Comparison of ENCODE assay signal across 28 cellular contexts in genomic region chr6:44105993-44106740, GRCh38. TPM values are rescaled to one million over a fixed set of nuclear protein-coding genes. Genes with fewer than 3 reads are reported as not detected.
DNase-seq lines count a peak whose midpoint lies in the region; ATAC-seq and TF ChIP-seq lines count a peak whose summit lies in the region.
"Had no signal": no experiment of that assay in that cellular context is flagged by ENCODE, and none has a peak within 500 bp of the region (broad histone marks: within the 10 kb centered on the region; RNA-seq: fewer than 3 reads in every experiment).

No MANE protein-coding gene starts in this region.

- H3K4me3 Mint-ChIP-seq in CD8-positive, alpha-beta memory T cell, result no peak overlapping the region
- H3K4me3 Mint-ChIP-seq in CD4-positive, alpha-beta T cell, result no peak overlapping the region
- H3K4me3 Mint-ChIP-seq in stimulated activated memory B cell treated with anti-CD40 and anti-IgM and Interleukin-4, amounts not matched to agents 10 μg/mL and 1 μg/mL and 100 μg/mL, for 72 hours, result no peak overlapping the region
- H3K4me3 Mint-ChIP-seq: activated naive CD4-positive, alpha-beta T cell treated with anti-CD3 and anti-CD28 coated beads, Interleukin-2, amount 10 ng/mL, durations not matched to agents 7 days and 5 days had no signal

- H2BK120ac ChIP-seq in neuronal stem cell (ENCODE audit: low read depth, low read length), result no peak overlapping the region

- no peak overlapping the region for H4K91ac ChIP-seq in neuronal stem cell (ENCODE audit: low read depth, low read length, poor library complexity)

- H3K9me3 Mint-ChIP-seq in CD8-positive, alpha-beta memory T cell, result no peaks in the 10 kb centered on the region
- no peaks in the 10 kb centered on the region for H3K9me3 Mint-ChIP-seq in CD4-positive, alpha-beta T cell
- no peaks in the 10 kb centered on the region for H3K9me3 Mint-ChIP-seq in stimulated activated memory B cell treated with anti-CD40 and anti-IgM and Interleukin-4, amounts not matched to agents 10 μg/mL and 1 μg/mL and 100 μg/mL, for 72 hours
- H3K9me3 Mint-ChIP-seq: activated naive CD4-positive, alpha-beta T cell treated with anti-CD3 and anti-CD28 coated beads, Interleukin-2, amount 10 ng/mL, durations not matched to agents 7 days and 5 days had no signal

- intact Hi-C loops in CD4-positive, alpha-beta T cell (cut with DNase I, micrococcal nuclease), result loop anchor here in 1 of 2 experiments (1.0 kb wide), 1 partner anchor 34 kb away; no protein-coding TSS in a partner anchor

- H3K79me1 ChIP-seq in neuronal stem cell (ENCODE audit: low read depth, low read length), result peaks cover 10% of the 10 kb centered on the region

- no peaks in the 10 kb centered on the region for H3K9me3 ChIP-seq in CD8-positive, alpha-beta memory T cell (ENCODE audit: low read length)
- peaks cover 0 to 2% of the 10 kb centered on the region in 2 donors for H3K9me3 ChIP-seq in neuronal stem cell (replicated peaks in 1 of 2; ENCODE audit: control insufficient read depth in 2 of 2, insufficient read depth in 1 of 2, low read depth in 1 of 2, low read length in 2 of 2)
- no peaks in the 10 kb centered on the region for H3K9me3 ChIP-seq in CD4-positive, alpha-beta T cell (ENCODE audit: control insufficient read depth, low read length)
- H3K9me3 ChIP-seq: BLaER1 treated with 17β-estradiol and CSF1 and Interleukin-3, amounts not matched to agents 10 nM and 100 nM had no signal

- H2BK12ac ChIP-seq in neuronal stem cell (ENCODE audit: low read length), result peak overlapping the region; percentile 17

- no peak overlapping the region for H3K14ac ChIP-seq in neuronal stem cell (ENCODE audit: low read length)

- H3K4ac ChIP-seq in neuronal stem cell (ENCODE audit: low read length), result no peak overlapping the region

- H4K8ac ChIP-seq in neuronal stem cell (ENCODE audit: low read depth, low read length), result no peak overlapping the region

- peaks cover 0 to 75% (median 3%) of the 10 kb centered on the region in 3 donors for H3K36me3 Mint-ChIP-seq in CD8-positive, alpha-beta memory T cell
- H3K36me3 Mint-ChIP-seq in CD4-positive, alpha-beta T cell (ENCODE audit: low read depth), result peaks cover 55% of the 10 kb centered on the region
- H3K36me3 Mint-ChIP-seq in stimulated activated memory B cell treated with anti-CD40 and anti-IgM and Interleukin-4, amounts not matched to agents 10 μg/mL and 1 μg/mL and 100 μg/mL, for 72 hours, result peaks cover 51% of the 10 kb centered on the region

- no peak for TF ChIP-seq CTCF in CD4-positive, alpha-beta T cell (IDR thresholded peaks at IDR 0.05)

- no peak overlapping the region for H3K27ac ChIP-seq in CD8-positive, alpha-beta memory T cell (ENCODE audit: low read depth, low read length)
- H3K27ac ChIP-seq in neuronal stem cell (replicated peaks; ENCODE audit: low read length), result no peak overlapping the region
- no peak overlapping the region for H3K27ac ChIP-seq in CD4-positive, alpha-beta T cell (ENCODE audit: low read depth, low read length)
- H3K27ac ChIP-seq: BLaER1 treated with 17β-estradiol and CSF1 and Interleukin-3, amounts not matched to agents 10 nM and 100 nM had no signal

- H3K27me3 ChIP-seq in CD8-positive, alpha-beta memory T cell (ENCODE audit: insufficient read depth, low read length, poor library complexity, severe bottlenecking), result no peaks in the 10 kb centered on the region
- H3K27me3 ChIP-seq in neuronal stem cell (ENCODE audit: control insufficient read depth in 3 of 3, insufficient read depth in 3 of 3, low read depth in 1 of 3, low read length in 3 of 3), result no peaks in the 10 kb centered on the region
- no peaks in the 10 kb centered on the region for H3K27me3 ChIP-seq in CD4-positive, alpha-beta T cell (ENCODE audit: control insufficient read depth, insufficient read depth, low read length)
- H3K27me3 ChIP-seq: BLaER1 treated with 17β-estradiol and CSF1 and Interleukin-3, amounts not matched to agents 10 nM and 100 nM had no signal

- ATAC-seq in CD4-positive, alpha-beta T cell (ENCODE audit: poor library complexity), result no peak
- no peak for ATAC-seq in stimulated activated memory B cell treated with anti-CD40 and anti-IgM and Interleukin-4, amounts not matched to agents 10 μg/mL and 1 μg/mL and 100 μg/mL, for 72 hours
- ATAC-seq: right cardiac atrium had no signal

- no peak overlapping the region for H3K4me2 ChIP-seq in neuronal stem cell (ENCODE audit: insufficient read depth, low read length, poor library complexity, severe bottlenecking)

- H3K9ac ChIP-seq in neuronal stem cell (ENCODE audit: low read depth, low read length, poor library complexity), result no peak overlapping the region
- H3K9ac ChIP-seq: BLaER1 treated with 17β-estradiol and CSF1 and Interleukin-3, amounts not matched to agents 10 nM and 100 nM had no signal

- H3K18ac ChIP-seq in neuronal stem cell (ENCODE audit: low read length), result no peak overlapping the region

- H3K4me1 ChIP-seq in CD8-positive, alpha-beta memory T cell (ENCODE audit: insufficient read depth, low read length), result no peaks in the 10 kb centered on the region
- H3K4me1 ChIP-seq in neuronal stem cell (ENCODE audit: control insufficient read depth in 2 of 2, insufficient read depth in 1 of 2, low read depth in 1 of 2, low read length in 2 of 2), result peaks cover 5 to 6% of the 10 kb centered on the region in 2 donors

- no peak overlapping the region for H2BK15ac ChIP-seq in neuronal stem cell (ENCODE audit: low read length)

- POLR2A ChIA-PET in CD8-positive, alpha-beta memory T cell (lab: Charles Lee), result no interaction called here
- POLR2A ChIA-PET in CD4-positive, alpha-beta T cell (lab: Charles Lee), result interaction anchor here (0.7 kb wide), 1 partner anchor 35 kb away, joined by 3 read pairs; no protein-coding TSS in a partner anchor

- whole genome bisulfite sequencing in neuronal stem cell (ENCODE audit: extremely low coverage in 2 of 2, insufficient read length in 2 of 2, insufficient replicate concordance in 1 of 2), 2 donors, result no CpG with 5 or more reads among the region's 3 CpGs

- H3K27ac Mint-ChIP-seq in CD8-positive, alpha-beta memory T cell, result peak overlapping the region in 5 of 8 donors; percentile 48 to 88 (median 69)
- no peak overlapping the region for H3K27ac Mint-ChIP-seq in CD4-positive, alpha-beta T cell
- no peak overlapping the region for H3K27ac Mint-ChIP-seq in stimulated activated memory B cell treated with anti-CD40 and anti-IgM and Interleukin-4, amounts not matched to agents 10 μg/mL and 1 μg/mL and 100 μg/mL, for 72 hours
- H3K27ac Mint-ChIP-seq: activated naive CD4-positive, alpha-beta T cell treated with anti-CD3 and anti-CD28 coated beads, Interleukin-2, amount 10 ng/mL, durations not matched to agents 7 days and 5 days had no signal

- no peak overlapping the region for H3K4me3 ChIP-seq in CD8-positive, alpha-beta memory T cell (ENCODE audit: low read length)
- no peak overlapping the region for H3K4me3 ChIP-seq in neuronal stem cell (ENCODE audit: low read length in 2 of 2)
- H3K4me3 ChIP-seq: BLaER1 treated with 17β-estradiol and CSF1 and Interleukin-3, amounts not matched to agents 10 nM and 100 nM had no signal

- no peak for TF ChIP-seq POLR2A in erythroblast (IDR thresholded peaks at IDR 0.05; ENCODE audit: low read length)

- peaks cover 17 to 33% (median 24%) of the 10 kb centered on the region in 3 donors for H3K4me1 Mint-ChIP-seq in CD8-positive, alpha-beta memory T cell
- H3K4me1 Mint-ChIP-seq in CD4-positive, alpha-beta T cell (ENCODE audit: low read depth), result peaks cover 24% of the 10 kb centered on the region
- H3K4me1 Mint-ChIP-seq in stimulated activated memory B cell treated with anti-CD40 and anti-IgM and Interleukin-4, amounts not matched to agents 10 μg/mL and 1 μg/mL and 100 μg/mL, for 72 hours, result peaks cover 20% of the 10 kb centered on the region

- H3K23ac ChIP-seq in neuronal stem cell (ENCODE audit: low read depth, low read length, poor library complexity), result no peak overlapping the region

- peaks cover 0 to 3% of the 10 kb centered on the region in 2 donors for H3K27me3 Mint-ChIP-seq in CD8-positive, alpha-beta memory T cell
- no peaks in the 10 kb centered on the region for H3K27me3 Mint-ChIP-seq in CD4-positive, alpha-beta T cell
- no peaks in the 10 kb centered on the region for H3K27me3 Mint-ChIP-seq in stimulated activated memory B cell treated with anti-CD40 and anti-IgM and Interleukin-4, amounts not matched to agents 10 μg/mL and 1 μg/mL and 100 μg/mL, for 72 hours
- H3K27me3 Mint-ChIP-seq: activated naive CD4-positive, alpha-beta T cell treated with anti-CD3 and anti-CD28 coated beads, Interleukin-2, amount 10 ng/mL, durations not matched to agents 7 days and 5 days had no signal

- DNase-seq in CD8-positive, alpha-beta memory T cell, result no peak
- DNase-seq in M059J (ENCODE audit: low read depth) (peak; percentile 62), erythroblast (lab: John Stamatoyannopoulos, UW) (peak; percentile 26 to 38), neuronal stem cell (ENCODE audit: low spot score) (no peak), HCEC 1CT (no peak), NOMO-1 treated with dmso at 0.1 percent for 144 hours (lab: John Stamatoyannopoulos, UW; ENCODE audit: unreplicated experiment) (no peak)
- DNase-seq in CD4-positive, alpha-beta T cell, result no peak
- DNase-seq: ACHN; activated CD4-positive, alpha-beta T cell treated with anti-CD3 and anti-CD28 coated beads for 1 hour; activated CD8-positive, alpha-beta memory T cell treated with anti-CD3 and anti-CD28 coated beads for 24 hours; activated naive CD4-positive, alpha-beta T cell treated with anti-CD3 and anti-CD28 coated beads, Interleukin-2, amount 10 ng/mL, durations not matched to agents 7 days and 5 days; activated T-cell treated with anti-CD3 and anti-CD28 coated beads, Interleukin-2, amount 50 U/mL, for 48 hours; cerebellar nuclear complex; Kasumi-1; kidney glomerular epithelial cell; NCI-H1092; NCI-H2081 treated with DMSO at 0.1 percent for 48 hours; occipital lobe; right cardiac atrium; SHP77; stimulated activated CD4-positive, alpha-beta T cell treated with anti-CD3 and anti-CD28 coated beads, Interleukin-15, amount 100 ng/mL, for 24 hours; stimulated activated CD8-positive, alpha-beta memory T cell treated with anti-CD3 and anti-CD28 coated beads, Interleukin-4, amount 100 ng/mL, for 48 hours; SW 1271 had no signal

- CTCF ChIA-PET in CD8-positive, alpha-beta memory T cell (lab: Charles Lee), result no interaction called here
- CTCF ChIA-PET in CD4-positive, alpha-beta T cell (lab: Charles Lee), result no interaction called here

- H2AFZ ChIP-seq in neuronal stem cell (ENCODE audit: low read length), result no peak overlapping the region

- peaks cover 31% of the 10 kb centered on the region for H3K36me3 ChIP-seq in CD8-positive, alpha-beta memory T cell (ENCODE audit: insufficient read depth, low read length)
- peaks cover 63 to 78% of the 10 kb centered on the region in 2 donors for H3K36me3 ChIP-seq in neuronal stem cell (replicated peaks in 1 of 2; ENCODE audit: control insufficient read depth in 2 of 2, insufficient read depth in 2 of 2, low read length in 2 of 2)

- H2AK5ac ChIP-seq in neuronal stem cell (ENCODE audit: low read depth, low read length), result no peak overlapping the region

- no peak overlapping the region for H2BK5ac ChIP-seq in neuronal stem cell (ENCODE audit: low read length)

RNA-seq across cellular contexts. Expression of gene MRPL14, which starts 21.1 kb away (rescaled TPM):
- 10 to 100 TPM; 48.5 to 48.7 TPM for total RNA-seq in CD8-positive, alpha-beta memory T cell
- polyA plus RNA-seq in CD8-positive, alpha-beta memory T cell, result 108 TPM
- 100 and 111 TPM in 2 replicates for total RNA-seq in M059J (2014; rRNA removed; shearing (Covaris generic))
- polyA plus RNA-seq in neuronal stem cell (2013, experiment 1 of 2), result 64.6 TPM
- 66.2 TPM for polyA plus RNA-seq in neuronal stem cell (2013, experiment 2 of 2)
- total RNA-seq in CD4-positive, alpha-beta T cell, result 10 to 100 TPM; 10.4 to 11.5 TPM

RNA-seq across cellular contexts. Expression of gene TMEM63B, which starts 21.2 kb away (rescaled TPM):
- 10 to 100 TPM; 18.4 to 20.3 TPM for total RNA-seq in CD8-positive, alpha-beta memory T cell
- 1.9 TPM for polyA plus RNA-seq in CD8-positive, alpha-beta memory T cell
- total RNA-seq in M059J (2014; rRNA removed; shearing (Covaris generic)), result 32.8 and 45.0 TPM in 2 replicates
- polyA plus RNA-seq in neuronal stem cell (2013, experiment 1 of 2), result 28.8 TPM
- 27.4 TPM for polyA plus RNA-seq in neuronal stem cell (2013, experiment 2 of 2)
- 10 to 100 TPM; 11.4 to 12.8 TPM for total RNA-seq in CD4-positive, alpha-beta T cell

RNA-seq across cellular contexts. Expression of gene CAPN11, which starts 52.5 kb away (rescaled TPM):
- total RNA-seq in CD8-positive, alpha-beta memory T cell, result not detected
- not detected for polyA plus RNA-seq in CD8-positive, alpha-beta memory T cell
- not detected in 2 replicates for total RNA-seq in M059J (2014; rRNA removed; shearing (Covaris generic))
- polyA plus RNA-seq in neuronal stem cell (2013, experiment 1 of 2), result 0.17 TPM
- 0.14 TPM for polyA plus RNA-seq in neuronal stem cell (2013, experiment 2 of 2)
- total RNA-seq in CD4-positive, alpha-beta T cell, result 1 to 10 TPM; 1.3 to 1.5 TPM
- total RNA-seq: epithelial cell of proximal tubule, G401, HT1080, occipital lobe had no signal

Comparison
In these comparisons a context has a peak if more than half of its experiments do, and no peak if none do; other contexts are left out.
1. DNase-seq: peak in M059J (single experiment) and erythroblast (2 of 2); none in CD8-positive, alpha-beta memory T cell (0 of 5), neuronal stem cell (single experiment), CD4-positive, alpha-beta T cell (0 of 10), HCEC 1CT (single experiment) and NOMO-1 treated with dmso at 0.1 percent for 144 hours (single experiment).
2. H3K27ac Mint-ChIP-seq: peak in CD8-positive, alpha-beta memory T cell (5 of 8); none in CD4-positive, alpha-beta T cell (single experiment) and stimulated activated memory B cell treated with anti-CD40 and anti-IgM and Interleukin-4, amounts not matched to agents 10 μg/mL and 1 μg/mL and 100 μg/mL, for 72 hours (single experiment).